18 cellular contexts compared by ENCODE assay signal in the genomic region with DNA sequence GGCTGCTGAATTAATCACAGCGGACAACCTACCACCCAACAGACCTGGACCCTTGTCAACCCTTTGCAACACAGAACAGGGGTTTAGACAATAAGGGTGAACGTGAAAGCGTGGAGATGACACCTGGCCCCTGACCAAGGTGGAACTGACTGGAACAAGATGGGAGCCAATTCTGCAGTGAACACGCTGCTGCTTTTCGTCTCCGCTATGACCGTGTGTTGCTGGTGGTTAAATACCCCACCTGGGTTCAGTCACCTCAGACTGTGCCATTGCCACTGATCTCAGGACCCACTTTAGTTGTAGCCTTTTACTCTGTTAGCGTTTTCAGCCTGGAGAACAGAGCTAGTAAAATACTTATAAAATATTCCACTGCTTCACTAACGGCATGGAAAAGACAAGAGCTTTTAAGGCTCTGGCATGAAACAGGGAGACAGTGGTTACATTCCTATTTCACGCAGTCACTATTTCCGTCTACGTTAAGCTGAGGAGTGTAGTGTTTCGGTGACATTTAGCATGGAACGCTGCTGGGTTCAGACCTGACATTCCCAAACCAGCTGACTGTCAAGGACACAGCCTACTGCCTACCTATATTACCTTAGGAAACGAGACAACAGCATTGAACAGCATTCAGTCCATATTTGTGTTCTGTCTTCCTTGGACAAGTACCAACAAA.
DNase-seq lines count a peak whose midpoint lies in the region; FAIRE-seq and TF ChIP-seq lines count a peak whose summit lies in the region.
"Had no signal": no experiment of that assay in that cellular context is flagged by ENCODE, and none has a peak within 500 bp of the region (broad histone marks: within the 10 kb centered on the region; RNA-seq: fewer than 3 reads in every experiment).

No MANE protein-coding gene starts in this region.

- no peak overlapping the region for H3K4me3 Mint-ChIP-seq in CD14-positive monocyte
- H3K4me3 Mint-ChIP-seq: activated naive CD8-positive, alpha-beta T cell had no signal

- POLR2A ChIA-PET in AG04449 (lab: Yijun Ruan, JAX), result no interaction called here
- POLR2A ChIA-PET in A673 (lab: Charles Lee; ENCODE audit: low non-redundant PET), result no interaction called here

- peak overlapping the region; percentile 3 for H3K27ac ChIP-seq in caudate nucleus (ENCODE audit: low read depth, low read length)
- H3K27ac ChIP-seq in esophagus squamous epithelium, result no peak overlapping the region
- no peak overlapping the region for H3K27ac ChIP-seq in A673 (ENCODE audit: low read depth, low read length, poor library complexity, severe bottlenecking)
- H3K27ac ChIP-seq: stomach had no signal

- H3K27me3 ChIP-seq in esophagus squamous epithelium (peaks cover 0 to 49% (median 0%) of the 10 kb centered on the region in 4 donors), A673 (replicated peaks; ENCODE audit: insufficient read depth, low read depth, low read length, poor library complexity) (peaks cover 40% of the 10 kb centered on the region)

- DNase-seq in AG04449 (ENCODE audit: low read depth, low spot score), result peak; percentile 45
- DNase-seq in HTR-8/SVneo (ENCODE audit: insufficient read length, low spot score), result peak; percentile 7
- peak in 4 of 61 donors; percentile 3 to 17 (median 12) for DNase-seq in caudate nucleus (lab: John Stamatoyannopoulos, UW)
- peak; percentile 36 for DNase-seq in left kidney (ENCODE audit: low read depth, low spot score)
- no peak for DNase-seq in CD14-positive monocyte (ENCODE audit: low spot score)
- no peak for DNase-seq in DMS79 (lab: John Stamatoyannopoulos, UW)
- DNase-seq in esophagus squamous epithelium (lab: John Stamatoyannopoulos, UW), result no peak
- no peak for DNase-seq in A673 (ENCODE audit: low spot score)
- DNase-seq: activated CD4-positive, alpha-beta T cell treated with anti-CD3 and anti-CD28 coated beads for 1 hour; activated CD8-positive, alpha-beta memory T cell treated with anti-CD3 and anti-CD28 coated beads, Interleukin-2, amount 50 U/mL, for 48 hours; erythroblast; GOT3; KBM-7; NCI-H524; stomach; T-helper 2 cell had no signal

- FAIRE-seq in HTR-8/SVneo (lab: Jason Lieb, UNC), result no peak
- FAIRE-seq: colon had no signal

- whole genome bisulfite sequencing in esophagus squamous epithelium, 2 donors, result 57 to 70% methylated on average over 15 of the region's 15 CpGs

- no TSS peak for BruUV-seq in A673 (replicated peaks; lab: Mats Ljungman, UMichigan)

- H3K4me3 ChIP-seq in AG04449 (ENCODE audit: low read depth, low read length) (no peak overlapping the region), esophagus squamous epithelium (no peak overlapping the region), A673 (ENCODE audit: low read depth, low read length, poor library complexity, severe bottlenecking) (no peak overlapping the region)
- H3K4me3 ChIP-seq: stomach had no signal

- H3K4me1 Mint-ChIP-seq in CD14-positive monocyte, result peaks cover 11% of the 10 kb centered on the region

- H3K9me3 Mint-ChIP-seq in CD14-positive monocyte, result peaks cover 0 to 3% (median 0%) of the 10 kb centered on the region in 7 donors

- no peak for TF ChIP-seq POLR2A in esophagus squamous epithelium (IDR thresholded peaks at IDR 0.05)

- no peaks in the 10 kb centered on the region for H3K9me3 ChIP-seq in esophagus squamous epithelium
- H3K9me3 ChIP-seq in A673 (ENCODE audit: low read depth, low read length, poor library complexity, severe bottlenecking), result no peaks in the 10 kb centered on the region
- H3K9me3 ChIP-seq: stomach had no signal

- no peak overlapping the region for H3K27ac Mint-ChIP-seq in CD14-positive monocyte
- H3K27ac Mint-ChIP-seq: activated naive CD8-positive, alpha-beta T cell had no signal

- intact Hi-C loops in CD14-positive monocyte (cut with micrococcal nuclease), result loop anchor here (5.0 kb wide), 2 partner anchors 153 to 183 kb away; no protein-coding TSS in a partner anchor
- intact Hi-C loops in esophagus squamous epithelium (cut with DNase I), result no loop called here
- intact Hi-C loops in A673 (cut with micrococcal nuclease; ENCODE audit: unreplicated experiment), result no loop called here

- no peak for TF ChIP-seq CTCF in AG04449 (IDR thresholded peaks at IDR 0.05; ENCODE audit: insufficient read depth, low read length, missing control alignments)
- no peak for TF ChIP-seq CTCF in CD14-positive monocyte (IDR thresholded peaks at IDR 0.05)
- TF ChIP-seq CTCF in esophagus squamous epithelium (IDR thresholded peaks at IDR 0.05), result no peak
- no peak for TF ChIP-seq CTCF in A673 (conservative IDR thresholded peaks at IDR 0.05; ENCODE audit: low read depth, low read length)

- H3K27me3 Mint-ChIP-seq in CD14-positive monocyte (ENCODE audit: low read depth in 3 of 3), result peaks cover 2 to 14% (median 14%) of the 10 kb centered on the region in 3 donors

- H3K36me3 ChIP-seq in esophagus squamous epithelium (no peaks in the 10 kb centered on the region), A673 (ENCODE audit: insufficient read depth, low read length, poor library complexity, severe bottlenecking) (no peaks in the 10 kb centered on the region)
- H3K36me3 ChIP-seq: stomach had no signal

- H3K4me1 ChIP-seq in esophagus squamous epithelium (no peaks in the 10 kb centered on the region), A673 (ENCODE audit: insufficient read depth, low read length, poor library complexity, severe bottlenecking) (no peaks in the 10 kb centered on the region)

- H3K36me3 Mint-ChIP-seq in CD14-positive monocyte, result no peaks in the 10 kb centered on the region
- H3K36me3 Mint-ChIP-seq: activated naive CD8-positive, alpha-beta T cell had no signal

- CTCF ChIA-PET in AG04449 (lab: Yijun Ruan, JAX) (interaction anchor here (0.7 to 9.4 kb wide), 14 partner anchors 8 to 374 kb away, joined by 3 to 105 read pairs (median 21); no protein-coding TSS in a partner anchor), A673 (lab: Charles Lee) (no interaction called here)

Comparison
In these comparisons a context has a peak if more than half of its experiments do, and no peak if none do; other contexts are left out.
1. DNase-seq: peak in AG04449 (single experiment), HTR-8/SVneo (single experiment) and left kidney (single experiment); none in CD14-positive monocyte (single experiment), DMS79 (single experiment), esophagus squamous epithelium (single experiment) and A673 (single experiment).
2. intact Hi-C loops: an anchor here in CD14-positive monocyte (5.0 kb wide); none called in esophagus squamous epithelium and A673.